ENCODE assay signal across 8 cellular contexts in the genomic region with DNA sequence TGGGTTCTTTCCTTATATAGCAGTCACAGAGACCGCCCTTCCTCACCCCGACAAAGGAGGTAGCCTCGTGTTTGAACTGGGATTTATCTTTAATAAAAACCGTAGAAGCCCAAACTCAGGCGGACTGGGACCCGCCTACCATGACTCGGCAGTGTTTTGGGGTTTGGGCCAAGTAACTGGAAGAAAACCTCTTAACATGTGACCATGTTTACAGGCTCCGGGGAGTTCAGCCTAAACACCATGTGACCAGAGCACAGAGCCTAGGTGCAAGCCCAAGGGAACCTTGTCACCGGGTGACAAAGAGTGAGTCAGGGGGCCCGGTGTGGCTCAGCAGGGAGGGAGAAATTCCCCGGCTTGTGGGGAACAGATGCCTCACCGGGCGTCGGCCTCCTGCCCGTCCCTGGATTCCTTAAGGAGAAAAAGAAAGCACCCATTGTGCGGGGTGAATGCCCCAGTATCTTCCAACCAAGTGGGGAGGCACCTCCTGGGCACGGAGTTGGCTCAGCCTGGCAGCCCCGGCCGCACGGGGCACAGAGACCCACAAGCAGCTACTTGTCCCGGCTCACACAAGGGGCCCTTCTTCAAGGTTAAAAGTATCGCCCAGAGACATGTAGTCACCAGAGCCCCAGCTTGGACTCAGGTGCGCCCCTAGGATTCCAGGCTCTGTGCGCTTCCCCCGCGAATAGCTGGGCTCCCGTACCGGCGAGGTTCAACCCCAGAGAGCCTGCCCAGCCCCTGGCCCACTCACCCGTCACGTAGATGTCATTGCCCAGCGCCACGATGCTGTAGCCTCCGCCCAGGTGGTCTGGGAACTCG. TPM values are rescaled to one million over a fixed set of nuclear protein-coding genes. Genes with fewer than 3 reads are reported as not detected.
DNase-seq lines count a peak whose midpoint lies in the region; ATAC-seq lines count a peak whose summit lies in the region.

No MANE protein-coding gene starts in this region.

- H3K27ac ChIP-seq in BLaER1, result peak overlapping the region; percentile 82
- peak overlapping the region; percentile 95 for H3K27ac ChIP-seq in caudate nucleus (ENCODE audit: low read depth, low read length)

- H3K4me2 ChIP-seq in BLaER1, result peak overlapping the region; percentile 91

- H3K9me3 ChIP-seq in BLaER1, result no peaks in the 10 kb centered on the region

- no peaks in the 10 kb centered on the region for H3K27me3 ChIP-seq in BLaER1

- peaks cover 47% of the 10 kb centered on the region for H3K4me1 ChIP-seq in BLaER1

- peak overlapping the region; percentile 77 for H3K4me3 ChIP-seq in BLaER1

- H4K20me1 ChIP-seq in BLaER1, result peaks cover 59% of the 10 kb centered on the region

- ATAC-seq in GM21360 (IDR thresholded peaks at IDR 0.05; ENCODE audit: unreplicated experiment), result peak; percentile 26
- ATAC-seq in GM21526 (IDR thresholded peaks at IDR 0.05; ENCODE audit: low FRiP score, unreplicated experiment), result no peak

- peaks cover 31% of the 10 kb centered on the region for H3K36me3 ChIP-seq in BLaER1

- DNase-seq in M059J (ENCODE audit: low read depth) (peak; percentile 98), caudate nucleus (lab: John Stamatoyannopoulos, UW) (peak in 53 of 61 donors; percentile 29 to 81 (median 62)), iris pigment epithelial cell (ENCODE audit: low read depth) (peak; percentile 97)
- peak; percentile 64 for DNase-seq in activated CD4-positive, CD25-positive, alpha-beta regulatory T cell treated with anti-CD3 and anti-CD28 coated beads, Interleukin-2, amount 50 U/mL, for 16 hours (ENCODE audit: low read depth, low spot score)
- DNase-seq in stimulated activated CD4-positive, alpha-beta T cell treated with anti-CD3 and anti-CD28 coated beads, Interleukin-12 subunit alpha, Interleukin-12 subunit beta, amount 100 ng/mL, for 24 hours (ENCODE audit: low read depth in 2 of 2), result peak; percentile 75 to 79

- peak overlapping the region; percentile 84 for H3K9ac ChIP-seq in BLaER1

RNA-seq across cellular contexts. Expression of gene KLHL21, which starts 1.4 kb away (rescaled TPM):
- 14.4 and 32.2 TPM in 2 replicates for total RNA-seq in M059J (2014; rRNA removed; shearing (Covaris generic))

RNA-seq across cellular contexts. Expression of gene PHF13, which starts 12.3 kb away (rescaled TPM):
- total RNA-seq in M059J (2014; rRNA removed; shearing (Covaris generic)), result 14.4 and 22.3 TPM in 2 replicates

RNA-seq across cellular contexts. Expression of gene ZBTB48, which starts 21.5 kb away (rescaled TPM):
- 5.8 and 20.0 TPM in 2 replicates for total RNA-seq in M059J (2014; rRNA removed; shearing (Covaris generic))

RNA-seq across cellular contexts. Expression of gene THAP3, which starts 23.4 kb away (rescaled TPM):
- 16.9 and 28.8 TPM in 2 replicates for total RNA-seq in M059J (2014; rRNA removed; shearing (Covaris generic))

RNA-seq across cellular contexts. Expression of gene TAS1R1, which starts 46.1 kb away (rescaled TPM):
- total RNA-seq in M059J (2014; rRNA removed; shearing (Covaris generic)), result 0.27 TPM in 1 of 2 replicates, not detected in the other
